ENCODE assay signal across 1 cellular context in the genomic region with DNA sequence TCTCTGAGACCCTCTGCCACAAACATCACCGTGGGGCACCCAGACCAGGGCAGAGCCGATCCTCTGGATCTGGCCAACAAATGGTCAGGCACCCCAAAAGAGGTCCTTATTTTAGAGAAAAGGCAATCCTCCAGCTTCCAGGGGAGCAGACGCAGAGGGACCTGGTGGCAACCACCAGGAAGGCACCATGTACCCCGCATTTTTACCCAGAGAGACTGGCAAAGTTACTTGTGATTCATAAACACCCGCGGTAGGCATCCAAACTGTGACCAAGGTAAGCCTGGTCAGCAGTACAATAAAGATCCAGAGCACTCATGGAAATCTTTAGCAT.
TF ChIP-seq lines count a peak whose summit lies in the region.

No MANE protein-coding gene starts in this region.

TF ChIP-seq in IMR-90, 13 proteins besides CTCF, POLR2A, EP300 and RAD21:
- no peak for TF ChIP-seq MAZ (IDR thresholded peaks at IDR 0.05; ENCODE audit: borderline replicate concordance, low read depth, low read length)
- no peak for TF ChIP-seq RFX5 (IDR thresholded peaks at IDR 0.05; ENCODE audit: low read depth, low read length)
- TF ChIP-seq, protein P1, sequence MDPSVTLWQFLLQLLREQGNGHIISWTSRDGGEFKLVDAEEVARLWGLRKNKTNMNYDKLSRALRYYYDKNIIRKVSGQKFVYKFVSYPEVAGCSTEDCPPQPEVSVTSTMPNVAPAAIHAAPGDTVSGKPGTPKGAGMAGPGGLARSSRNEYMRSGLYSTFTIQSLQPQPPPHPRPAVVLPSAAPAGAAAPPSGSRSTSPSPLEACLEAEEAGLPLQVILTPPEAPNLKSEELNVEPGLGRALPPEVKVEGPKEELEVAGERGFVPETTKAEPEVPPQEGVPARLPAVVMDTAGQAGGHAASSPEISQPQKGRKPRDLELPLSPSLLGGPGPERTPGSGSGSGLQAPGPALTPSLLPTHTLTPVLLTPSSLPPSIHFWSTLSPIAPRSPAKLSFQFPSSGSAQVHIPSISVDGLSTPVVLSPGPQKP (IDR thresholded peaks at IDR 0.05; ENCODE audit: borderline replicate concordance, low read depth, low read length), result no peak
- no peak for TF ChIP-seq RCOR1 (IDR thresholded peaks at IDR 0.05; ENCODE audit: insufficient replicate concordance, low read length)
- no peak for TF ChIP-seq MAFK (IDR thresholded peaks at IDR 0.05; ENCODE audit: low read depth, low read length)
- TF ChIP-seq BHLHE40 (IDR thresholded peaks at IDR 0.05; ENCODE audit: low read depth, low read length), result no peak
- TF ChIP-seq, protein P2, sequence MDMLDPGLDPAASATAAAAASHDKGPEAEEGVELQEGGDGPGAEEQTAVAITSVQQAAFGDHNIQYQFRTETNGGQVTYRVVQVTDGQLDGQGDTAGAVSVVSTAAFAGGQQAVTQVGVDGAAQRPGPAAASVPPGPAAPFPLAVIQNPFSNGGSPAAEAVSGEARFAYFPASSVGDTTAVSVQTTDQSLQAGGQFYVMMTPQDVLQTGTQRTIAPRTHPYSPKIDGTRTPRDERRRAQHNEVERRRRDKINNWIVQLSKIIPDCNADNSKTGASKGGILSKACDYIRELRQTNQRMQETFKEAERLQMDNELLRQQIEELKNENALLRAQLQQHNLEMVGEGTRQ (IDR thresholded peaks at IDR 0.05; ENCODE audit: low read depth, low read length), result no peak
- no peak for TF ChIP-seq FOS (IDR thresholded peaks at IDR 0.05; ENCODE audit: low read depth, low read length)
- no peak for TF ChIP-seq MXI1 (IDR thresholded peaks at IDR 0.05; ENCODE audit: borderline replicate concordance, low read depth, low read length)
- no peak for TF ChIP-seq SMC3 (IDR thresholded peaks at IDR 0.05; ENCODE audit: low read depth, low read length)
- TF ChIP-seq CHD1 (IDR thresholded peaks at IDR 0.05; ENCODE audit: low read depth, low read length), result no peak
- no peak for TF ChIP-seq NFE2L2 (IDR thresholded peaks at IDR 0.05; ENCODE audit: low read depth, low read length)
